In genomic region chr1:1889847-1890505, GRCh38 we compare ENCODE assay signal across 8 cellular contexts. TPM values are rescaled to one million over a fixed set of nuclear protein-coding genes. Genes with fewer than 3 reads are reported as not detected.
DNase-seq lines count a peak whose midpoint lies in the region; ATAC-seq, FAIRE-seq and TF ChIP-seq lines count a peak whose summit lies in the region.

No MANE protein-coding gene starts in this region.

- TF ChIP-seq CTCF in endothelial cell (IDR thresholded peaks at IDR 0.05; ENCODE audit: unreplicated experiment) (no peak), mucosa of descending colon (IDR thresholded peaks at IDR 0.05) (no peak)

- no peaks in the 10 kb centered on the region for H3K36me3 ChIP-seq in mucosa of descending colon (ENCODE audit: low read depth)

- H3K4me1 ChIP-seq in mucosa of descending colon (ENCODE audit: low read depth): peaks cover 44% of the 10 kb centered on the region

- peak overlapping the region; percentile 93 for H3K27ac Mint-ChIP-seq in endothelial cell (ENCODE audit: unreplicated experiment)

- H3K4me1 Mint-ChIP-seq in endothelial cell (ENCODE audit: unreplicated experiment): peaks cover 35% of the 10 kb centered on the region

- peak overlapping the region; percentile 74 for H3K27ac ChIP-seq in substantia nigra (ENCODE audit: low read depth, low read length, poor library complexity, severe bottlenecking)

- no peak for FAIRE-seq in HTR-8/SVneo (lab: Jason Lieb, UNC)

- H3K9me3 ChIP-seq in mucosa of descending colon: no peaks in the 10 kb centered on the region

- no peaks in the 10 kb centered on the region for H3K9me3 Mint-ChIP-seq in endothelial cell (ENCODE audit: unreplicated experiment)

- peak overlapping the region; percentile 95 for H3K4me3 Mint-ChIP-seq in endothelial cell (ENCODE audit: unreplicated experiment)

- H3K4me3 ChIP-seq in mucosa of descending colon: peak overlapping the region; percentile 84

- peak; percentile 22 for DNase-seq in GF-D8 (lab: John Stamatoyannopoulos, UW)
- peak; percentile 51 for DNase-seq in M059J (ENCODE audit: low read depth)
- peak; percentile 49 to 59 for DNase-seq in activated CD4-positive, alpha-beta T cell treated with anti-CD3 and anti-CD28 coated beads, Interleukin-2, amount 50 U/mL, for 48 hours
- DNase-seq in endothelial cell (ENCODE audit: low spot score): peak; percentile 56
- peak; percentile 69 to 85 (median 74) for DNase-seq in mucosa of descending colon
- DNase-seq in substantia nigra (lab: John Stamatoyannopoulos, UW): peak in 23 of 49 donors; percentile 20 to 73 (median 47)
- DNase-seq in HTR-8/SVneo (ENCODE audit: insufficient read length, low spot score): no peak

- peaks cover 24% of the 10 kb centered on the region for H3K27me3 Mint-ChIP-seq in endothelial cell (ENCODE audit: unreplicated experiment)

- peaks cover 11% of the 10 kb centered on the region for H3K36me3 Mint-ChIP-seq in endothelial cell (ENCODE audit: low read depth, unreplicated experiment)

- peak; percentile 27 for ATAC-seq in GM21737 (IDR thresholded peaks at IDR 0.05; ENCODE audit: unreplicated experiment)
- ATAC-seq in mucosa of descending colon: no peak

- intact Hi-C loops in mucosa of descending colon (cut with DNase I, micrococcal nuclease): no loop called here

RNA-seq across cellular contexts. Expression of gene GNB1, which starts 0.9 kb away (rescaled TPM):
- total RNA-seq in M059J (2014; rRNA removed; shearing (Covaris generic)): 80.3 and 137 TPM in 2 replicates
- total RNA-seq in endothelial cell (ENCODE audit: unreplicated experiment) (427 TPM), mucosa of descending colon (100 to 1,000 TPM; 314 to 329 (median 318) TPM)

RNA-seq across cellular contexts. Expression of gene CALML6, which starts 25.1 kb away (rescaled TPM):
- not detected in 2 replicates for total RNA-seq in M059J (2014; rRNA removed; shearing (Covaris generic))
- total RNA-seq in endothelial cell (ENCODE audit: unreplicated experiment) (0.64 TPM), mucosa of descending colon (1 to 10 TPM in 1 of 3 donors, under 1 TPM in 2; 0.32 to 1.2 (median 0.43) TPM)

RNA-seq across cellular contexts. Expression of gene TMEM52, which starts 29.1 kb away (rescaled TPM):
- not detected in 2 replicates for total RNA-seq in M059J (2014; rRNA removed; shearing (Covaris generic))
- total RNA-seq in endothelial cell (ENCODE audit: unreplicated experiment) (0.92 TPM), mucosa of descending colon (1 to 10 TPM; 1.8 to 4.0 (median 3.0) TPM)
